8 cellular contexts compared by ENCODE assay signal in genomic region chr7:37920619-37921339, GRCh38. TPM values are rescaled to one million over a fixed set of nuclear protein-coding genes. Genes with fewer than 3 reads are reported as not detected.
A peak's percentile ranks its signal among the peaks of the same experiment; 100 is the strongest.
DNase-seq lines count a peak whose midpoint lies in the region; ATAC-seq and TF ChIP-seq lines count a peak whose summit lies in the region.

TSS of gene EPDR1 (plus strand) at chr7:37920640. CDS start at chr7:37920940, 300 bp downstream.

- H3K36me3 ChIP-seq in MM.1S (replicated peaks; ENCODE audit: insufficient read depth, low read length) (0 out of 2 replicates have a peak, but pooled peaks cover 3% of the 10 kb centered on the region), esophagus squamous epithelium (no peaks in the 10 kb centered on the region), muscle layer of colon (ENCODE audit: insufficient read depth, low read length) (no peaks in the 10 kb centered on the region), upper lobe of left lung (no peaks in the 10 kb centered on the region)

- whole genome bisulfite sequencing in esophagus squamous epithelium, 2 donors, result 0 to 2% methylated on average over 7 to 26 of the region's 62 CpGs
- 0% methylated on average over 23 to 31 of the region's 62 CpGs for WGBS in upper lobe of left lung, 2 donors

- H3K27ac ChIP-seq in MM.1S (ENCODE audit: low read length) (peak within 1 kb of the TSS; percentile 61), esophagus squamous epithelium (peak within 1 kb of the TSS; percentile 53 to 77 (median 69)), muscle layer of colon (ENCODE audit: low read depth, low read length) (peak within 1 kb of the TSS; percentile 21), upper lobe of left lung (peak within 1 kb of the TSS; percentile 86 to 93 (median 90))

- H3K4me3 ChIP-seq in MM.1S (ENCODE audit: low read length) (peak within 1 kb of the TSS; percentile 73), esophagus squamous epithelium (peak within 1 kb of the TSS; percentile 36 to 79 (median 56)), muscle layer of colon (ENCODE audit: low read depth in 1 of 2, low read length in 2 of 2) (peak within 1 kb of the TSS; percentile 43 to 59), upper lobe of left lung (peak within 1 kb of the TSS; percentile 61 to 81 (median 72))

- H3K4me2 ChIP-seq in MM.1S (ENCODE audit: low read depth, low read length), result peak within 1 kb of the TSS; percentile 84

- H3K9me3 ChIP-seq in MM.1S (replicated peaks; ENCODE audit: insufficient read depth, low read length) (no peaks in the 10 kb centered on the region), esophagus squamous epithelium (peaks cover 0 to 3% (median 0%) of the 10 kb centered on the region in 3 donors), muscle layer of colon (ENCODE audit: low read length) (no peaks in the 10 kb centered on the region), upper lobe of left lung (peaks cover 0 to 6% (median 2%) of the 10 kb centered on the region in 4 donors)

- intact Hi-C loops in esophagus squamous epithelium (cut with DNase I), result no loop called here

- H3K9ac ChIP-seq in MM.1S (ENCODE audit: low read length) (peak within 1 kb of the TSS; percentile 80), muscle layer of colon (ENCODE audit: low read length) (no peak within 1 kb of the TSS)

- DNase-seq in SIG-M5 treated with dmso at 0.1 percent for 504 hours (lab: John Stamatoyannopoulos, UW; ENCODE audit: unreplicated experiment) (peak; percentile 74), SIG-M5 (lab: John Stamatoyannopoulos, UW) (no peak), GOT3 (lab: John Stamatoyannopoulos, UW) (peak; percentile 34), MM.1S (peak; percentile 83), UCSD-AML1 (lab: John Stamatoyannopoulos, UW; ENCODE audit: unreplicated experiment) (peak; percentile 59), esophagus squamous epithelium (lab: John Stamatoyannopoulos, UW) (no peak), upper lobe of left lung (peak; percentile 76 to 89)

- peak; percentile 47 for TF ChIP-seq CTCF in MM.1S (IDR thresholded peaks at IDR 0.05; ENCODE audit: low read length)
- peak in 1 of 6 experiments; percentile 20 for TF ChIP-seq CTCF in esophagus squamous epithelium (IDR thresholded peaks at IDR 0.05)
- TF ChIP-seq CTCF in upper lobe of left lung (IDR thresholded peaks at IDR 0.05), result peak in 3 of 6 experiments; percentile 21 to 79 (median 45)

- H3K4me1 ChIP-seq in MM.1S (ENCODE audit: low read length), result peaks cover 10% of the 10 kb centered on the region
- H3K4me1 ChIP-seq in esophagus squamous epithelium, result peaks cover 8 to 39% (median 13%) of the 10 kb centered on the region in 3 donors
- peaks cover 9% of the 10 kb centered on the region for H3K4me1 ChIP-seq in muscle layer of colon (ENCODE audit: insufficient read depth, low read length)
- H3K4me1 ChIP-seq in upper lobe of left lung, result peaks cover 14 to 33% (median 25%) of the 10 kb centered on the region in 4 donors

- peak; percentile 69 to 87 for ATAC-seq in upper lobe of left lung (ENCODE audit: low FRiP score in 2 of 2)

- TF ChIP-seq EP300 in upper lobe of left lung (IDR thresholded peaks at IDR 0.05), result no peak

- H3K79me2 ChIP-seq in MM.1S (ENCODE audit: low read length), result peaks cover 42% of the 10 kb centered on the region

- no peaks in the 10 kb centered on the region for H3K9me2 ChIP-seq in MM.1S (replicated peaks; ENCODE audit: insufficient read depth, low read length)

- peak within 1 kb of the TSS; percentile 92 for H2AFZ ChIP-seq in MM.1S (ENCODE audit: low read length)

- H3F3A ChIP-seq in MM.1S (ENCODE audit: insufficient read depth, low read length), result peaks cover 15% of the 10 kb centered on the region; the same call in 1 of the 2 replicates

- no peaks in the 10 kb centered on the region for H3K27me3 ChIP-seq in MM.1S (replicated peaks; ENCODE audit: insufficient read depth, low read length)
- H3K27me3 ChIP-seq in esophagus squamous epithelium, result peaks cover 0 to 59% (median 1%) of the 10 kb centered on the region in 4 donors
- H3K27me3 ChIP-seq in muscle layer of colon (ENCODE audit: control insufficient read depth in 1 of 2, insufficient read depth in 2 of 2, low read length in 2 of 2), result peaks cover 0 to 23% of the 10 kb centered on the region in 2 donors
- peaks cover 0 to 5% (median 0%) of the 10 kb centered on the region in 4 donors for H3K27me3 ChIP-seq in upper lobe of left lung

- TF ChIP-seq POLR2A in esophagus squamous epithelium (IDR thresholded peaks at IDR 0.05) (peak in 1 of 4 donors; percentile 23), upper lobe of left lung (IDR thresholded peaks at IDR 0.05) (peak in 3 of 4 donors; percentile 23 to 73 (median 47))

- no peaks in the 10 kb centered on the region for H4K20me1 ChIP-seq in MM.1S (ENCODE audit: insufficient read depth, low read length)

RNA-seq across cellular contexts. Expression of gene EPDR1, which starts in this region (rescaled TPM):
- 1 to 10 TPM; 1.4 to 4.3 (median 3.4) TPM for total RNA-seq in esophagus squamous epithelium
- 100 to 1,000 TPM in 2 of 6 donors, 10 to 100 TPM in 4; 57.2 to 107 (median 96.1) TPM for total RNA-seq in upper lobe of left lung

Comparison
In these comparisons a context has a peak if more than half of its experiments do, and no peak if none do; other contexts are left out.
1. RNA of gene EPDR1 (total RNA-seq): 57.2 to 107 TPM in upper lobe of left lung; 1.4 to 4.3 TPM in esophagus squamous epithelium; every median in the first group is over 10 times any median in the second.
2. DNase-seq: peak in SIG-M5 treated with dmso at 0.1 percent for 504 hours (single experiment), GOT3 (single experiment), MM.1S (single experiment), UCSD-AML1 (single experiment) and upper lobe of left lung (2 of 2); none in SIG-M5 (single experiment) and esophagus squamous epithelium (single experiment).
3. H3K27ac ChIP-seq: peak in every context shown above with its lines; median percentile 90 in upper lobe of left lung; 69 in esophagus squamous epithelium; 61 in MM.1S; 21 in muscle layer of colon.
4. Peak in every context shown above with its lines, with median percentiles within 50 percentile points of each other: H3K4me3 ChIP-seq.